Comparison of ENCODE assay signal across 26 cellular contexts in the genomic region with DNA sequence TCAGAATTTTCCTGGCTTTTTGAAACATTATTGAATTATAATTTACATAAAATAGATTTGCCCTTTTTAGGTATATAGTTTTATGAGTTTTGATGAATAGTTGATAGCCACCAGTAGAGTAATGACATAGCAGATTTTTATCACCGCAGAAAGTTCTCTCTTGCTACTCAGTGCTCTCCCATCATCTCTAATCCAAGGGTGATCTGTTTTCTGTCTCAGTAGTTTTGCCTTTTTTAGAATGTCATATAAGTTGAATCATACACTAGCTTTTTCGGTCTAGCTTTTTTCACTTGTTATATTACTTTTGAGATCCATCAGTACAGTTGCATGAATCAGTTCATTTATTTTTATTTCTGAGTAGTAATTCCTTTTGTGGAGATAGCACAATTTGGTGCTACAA. TPM values are rescaled to one million over a fixed set of nuclear protein-coding genes. Genes with fewer than 3 reads are reported as not detected.
DNase-seq lines count a peak whose midpoint lies in the region; ATAC-seq, FAIRE-seq and TF ChIP-seq lines count a peak whose summit lies in the region.
"Had no signal": no experiment of that assay in that cellular context is flagged by ENCODE, and none has a peak within 500 bp of the region (broad histone marks: within the 10 kb centered on the region; RNA-seq: fewer than 3 reads in every experiment).

No MANE protein-coding gene starts in this region.

- no peak for TF ChIP-seq CTCF in K562 (IDR thresholded peaks at IDR 0.05 in 2 of 3, conservative IDR thresholded peaks at IDR 0.05 in 1 of 3; ENCODE audit: insufficient read depth in 2 of 3, low read depth in 1 of 3, low read length in 3 of 3)

- H3K79me2 ChIP-seq in Karpas-422 (ENCODE audit: low read length) (peaks cover 99% of the 10 kb centered on the region), K562 (ENCODE audit: control insufficient read depth, insufficient read depth, low read length) (peaks cover 92% of the 10 kb centered on the region)

- no peaks in the 10 kb centered on the region for H3K27me3 ChIP-seq in Karpas-422 (ENCODE audit: low read length)
- no peaks in the 10 kb centered on the region for H3K27me3 ChIP-seq in K562 (ENCODE audit: control insufficient read depth in 2 of 2, insufficient read depth in 2 of 2, low read length in 2 of 2)
- H3K27me3 ChIP-seq: esophagus squamous epithelium, tibial nerve had no signal

- BruUV-seq in K562 (replicated peaks; lab: Mats Ljungman, UMichigan): no TSS peak

- FAIRE-seq in K562 (lab: Jason Lieb, UNC): no peak
- FAIRE-seq: bronchial epithelial cell, G401.6, keratinocyte, TTC549 had no signal

- H3K9me3 ChIP-seq in Karpas-422 (ENCODE audit: low read length) (no peaks in the 10 kb centered on the region), K562 (replicated peaks; ENCODE audit: control insufficient read depth, insufficient read depth, low read depth, low read length) (no peaks in the 10 kb centered on the region)
- H3K9me3 ChIP-seq: esophagus squamous epithelium, tibial nerve had no signal

- peaks cover 74% of the 10 kb centered on the region for H3K4me1 Mint-ChIP-seq in stimulated activated effector memory CD8-positive, alpha-beta T cell treated with anti-CD3 and anti-CD28 coated beads, Interleukin-12 subunit alpha, Interleukin-12 subunit beta, amount 100 ng/mL, for 72 hours
- H3K4me1 Mint-ChIP-seq: nephron progenitor cell had no signal

- intact Hi-C loops in K562 (cut with micrococcal nuclease): no loop called here

- CTCF ChIA-PET in K562 (lab: Yijun Ruan, JAX; ENCODE audit: low intra/inter-chr PET ratio): interaction anchor here (0.7 kb wide), 1 partner anchor 45 kb away, joined by 4 read pairs; no protein-coding TSS in a partner anchor

- in situ Hi-C loops in K562 (cut with MboI): no loop called here

- H3K4me3 Mint-ChIP-seq in stimulated activated effector memory CD8-positive, alpha-beta T cell treated with anti-CD3 and anti-CD28 coated beads, Interleukin-12 subunit alpha, Interleukin-12 subunit beta, amount 100 ng/mL, for 72 hours: no peak overlapping the region
- H3K4me3 Mint-ChIP-seq: CD14-positive monocyte, endodermal cell, nephron progenitor cell, T-cell had no signal

- 63% methylated on average over 2 of the region's 2 CpGs for WGBS in K562 (ENCODE audit: insufficient coverage, low coverage, missing lambda C conversion rate)

- TF ChIP-seq RAD21 in K562 (CRISPR knock-in tag; conservative IDR thresholded peaks at IDR 0.05 in 1 of 2, IDR thresholded peaks at IDR 0.05 in 1 of 2): no peak

- H3K9ac ChIP-seq in Karpas-422 (ENCODE audit: low read length) (no peak overlapping the region), K562 (ENCODE audit: insufficient read depth in 1 of 2, low read depth in 2 of 2, low read length in 2 of 2) (no peak overlapping the region)

- H3K4me1 ChIP-seq in Karpas-422 (ENCODE audit: low read length): peaks cover 6% of the 10 kb centered on the region
- peaks cover 27 to 29% of the 10 kb centered on the region in 2 experiments for H3K4me1 ChIP-seq in K562 (replicated peaks in 1 of 2; ENCODE audit: control insufficient read depth in 2 of 2, insufficient read depth in 2 of 2, low read length in 2 of 2)

- H4K20me1 ChIP-seq in Karpas-422 (ENCODE audit: insufficient read depth, low read depth, low read length) (0 out of 2 replicates have a peak, but pooled peaks cover 6% of the 10 kb centered on the region), K562 (replicated peaks; ENCODE audit: control insufficient read depth, insufficient read depth, low read length) (peaks cover 5% of the 10 kb centered on the region)

- H3K36me3 ChIP-seq in Karpas-422 (ENCODE audit: insufficient read depth, low read length): peaks cover 36% of the 10 kb centered on the region
- peaks cover 37% of the 10 kb centered on the region for H3K36me3 ChIP-seq in K562 (ENCODE audit: control insufficient read depth, insufficient read depth, low read length)

- H3K9me2 ChIP-seq in Karpas-422 (replicated peaks; ENCODE audit: insufficient read depth, low read length): no peaks in the 10 kb centered on the region

- H3K36me3 Mint-ChIP-seq in activated naive CD4-positive, alpha-beta T cell treated with anti-CD3 and anti-CD28 coated beads, Interleukin-2, amount 50 U/mL, for 72 hours: peaks cover 0 to 19% of the 10 kb centered on the region in 2 donors
- H3K36me3 Mint-ChIP-seq in stimulated activated effector memory CD8-positive, alpha-beta T cell treated with anti-CD3 and anti-CD28 coated beads, Interleukin-12 subunit alpha, Interleukin-12 subunit beta, amount 100 ng/mL, for 72 hours: peaks cover 47% of the 10 kb centered on the region

- peak overlapping the region; percentile 56 to 80 for H3K27ac Mint-ChIP-seq in activated naive CD4-positive, alpha-beta T cell treated with anti-CD3 and anti-CD28 coated beads, Interleukin-2, amount 50 U/mL, for 72 hours
- H3K27ac Mint-ChIP-seq in stimulated activated effector memory CD8-positive, alpha-beta T cell treated with anti-CD3 and anti-CD28 coated beads, Interleukin-12 subunit alpha, Interleukin-12 subunit beta, amount 100 ng/mL, for 72 hours: peak overlapping the region; percentile 71
- H3K27ac Mint-ChIP-seq: activated T-helper 2 cell treated with anti-CD3 and anti-CD28 coated beads, Interferon-gamma antibody, Interleukin-2, Interleukin-4, amounts not matched to agents 10 μg/mL and 5 μg/mL and 100 μg/mL, durations not matched to agents 14 hours and 24 hours and 36 hours; endodermal cell; nephron progenitor cell had no signal

- H3K9me1 ChIP-seq in K562 (ENCODE audit: control insufficient read depth, insufficient read depth, low read length): no peaks in the 10 kb centered on the region

- no peak for TF ChIP-seq EP300 in K562 (IDR thresholded peaks at IDR 0.05; ENCODE audit: low read length)

- peak in 1 of 2 donors; percentile 54 for ATAC-seq in activated naive CD4-positive, alpha-beta T cell treated with anti-CD3 and anti-CD28 coated beads, Interleukin-2, amount 50 U/mL, for 72 hours
- ATAC-seq in K562 (no peak), GM19324 (IDR thresholded peaks at IDR 0.05; ENCODE audit: low FRiP score, unreplicated experiment) (no peak)
- ATAC-seq in stimulated activated effector memory CD8-positive, alpha-beta T cell treated with anti-CD3 and anti-CD28 coated beads, Interleukin-12 subunit alpha, Interleukin-12 subunit beta, amount 100 ng/mL, for 72 hours: peak; percentile 63
- ATAC-seq: sciatic nerve, T-cell had no signal

- no peak for DNase-seq in activated naive CD4-positive, alpha-beta T cell treated with anti-CD3 and anti-CD28 coated beads, Interleukin-2, amount 50 U/mL, for 72 hours (ENCODE audit: low spot score in 2 of 2)
- no peak for DNase-seq in activated naive CD4-positive, alpha-beta T cell treated with anti-CD3 and anti-CD28 coated beads, Interleukin-2, amount 50 U/mL, for 16 hours
- DNase-seq in Karpas-422 (no peak), K562 (ENCODE audit: extremely low read depth in 1 of 4, low spot score in 3 of 4) (no peak), midbrain (lab: John Stamatoyannopoulos, UW) (no peak)
- DNase-seq in stimulated activated effector memory CD8-positive, alpha-beta T cell treated with anti-CD3 and anti-CD28 coated beads, Interleukin-12 subunit alpha, Interleukin-12 subunit beta, amount 100 ng/mL, for 72 hours (ENCODE audit: low spot score in 2 of 2): no peak
- no peak for DNase-seq in central memory CD4-positive, alpha-beta T cell
- DNase-seq: DMS 273 treated with DMSO at 0.1 percent for 48 hours, endodermal cell, esophagus squamous epithelium, NCI-H2171 treated with DMSO at 0.1 percent for 48 hours, NCI-H524, nephron progenitor cell, posterior cingulate gyrus, SHP77 treated with DMSO at 0.1 percent for 48 hours, T-cell had no signal

- H2AFZ ChIP-seq in Karpas-422 (ENCODE audit: low read length): no peak overlapping the region
- no peak overlapping the region for H2AFZ ChIP-seq in K562 (ENCODE audit: low read depth, low read length)

- H3K4me3 ChIP-seq in Karpas-422 (ENCODE audit: low read length) (no peak overlapping the region), K562 (no peak overlapping the region)
- H3K4me3 ChIP-seq: coronary artery, esophagus squamous epithelium, tibial nerve had no signal

- H3K4me2 ChIP-seq in Karpas-422 (ENCODE audit: low read depth, low read length, poor library complexity, severe bottlenecking) (no peak overlapping the region), K562 (ENCODE audit: insufficient read depth, low read length) (no peak overlapping the region)

- H3K27ac ChIP-seq in Karpas-422 (ENCODE audit: low read length): 0 out of 2 replicates have a peak overlapping the region, but pooled peaks have one; percentile 5
- no peak overlapping the region for H3K27ac ChIP-seq in K562 (ENCODE audit: extremely low read depth, low read depth, low read length)
- H3K27ac ChIP-seq: coronary artery, esophagus squamous epithelium, tibial nerve had no signal

- POLR2A ChIA-PET in K562 (lab: Yijun Ruan, JAX): no interaction called here

- no peak for TF ChIP-seq POLR2A in K562 (conservative IDR thresholded peaks at IDR 0.05)

- H3K9me3 Mint-ChIP-seq in activated naive CD4-positive, alpha-beta T cell treated with anti-CD3 and anti-CD28 coated beads, Interleukin-2, amount 50 U/mL, for 72 hours: no peaks in the 10 kb centered on the region
- no peaks in the 10 kb centered on the region for H3K9me3 Mint-ChIP-seq in stimulated activated effector memory CD8-positive, alpha-beta T cell treated with anti-CD3 and anti-CD28 coated beads, Interleukin-12 subunit alpha, Interleukin-12 subunit beta, amount 100 ng/mL, for 72 hours
- H3K9me3 Mint-ChIP-seq: activated T-helper 2 cell treated with anti-CD3 and anti-CD28 coated beads, Interferon-gamma antibody, Interleukin-2, Interleukin-4, amounts not matched to agents 10 μg/mL and 5 μg/mL and 100 μg/mL, durations not matched to agents 14 hours and 24 hours and 36 hours; CD14-positive monocyte; endodermal cell; T-cell had no signal

RNA-seq across cellular contexts. Expression of gene RSBN1L, which starts 17.9 kb away (rescaled TPM):
- 10 to 100 TPM; 19.8 to 20.2 TPM for total RNA-seq in activated naive CD4-positive, alpha-beta T cell treated with anti-CD3 and anti-CD28 coated beads, Interleukin-2, amount 50 U/mL, for 72 hours
- 14.1 and 33.7 TPM in 2 replicates for total RNA-seq in Karpas-422 (2014; rRNA removed; shearing (Covaris generic); ENCODE audit: low replicate concordance)
- 10.3 and 43.2 TPM in 2 replicates for total RNA-seq in K562 (2011; cell fraction: chromatin; rRNA removed; ENCODE audit: low replicate concordance)
- 7.3 and 10.1 TPM in 2 replicates for total RNA-seq in K562 (2011; cell fraction: nucleolus; rRNA removed)
- total RNA-seq in K562 (2011; cell fraction: nucleoplasm; rRNA removed): 15.4 and 21.9 TPM in 2 replicates
- total RNA-seq in K562 (2014; rRNA removed) (16.6 and 20.1 TPM in 2 replicates), K562 (2014; rRNA removed; fragmentation: Illumina TruSeq; extraction: Trizol) (33.2 and 33.8 TPM in 2 replicates), K562 (2015; rRNA removed; fragmentation: Illumina TruSeq; extraction: Trizol) (29.1 and 35.2 TPM in 2 replicates), K562 (2021) (19.0 and 22.8 TPM in 2 replicates)
- polyA plus RNA-seq in K562 (2011; rRNA removed) (19.5 and 20.1 TPM in 2 replicates), K562 (2014; fragmentation: Illumina TruSeq; extraction: Trizol) (28.4 and 33.2 TPM in 2 replicates), K562 (2014; fragmentation: Nextera tagmentation; extraction: Ambion mirVana) (1 to 10 TPM; 6.2 to 8.3 TPM), K562 (2014; rRNA removed) (13.8 and 16.7 TPM in 2 replicates)
- polyA plus RNA-seq in K562 (2011; cell fraction: cytosol; rRNA removed): 3.6 and 6.7 TPM in 2 replicates
- polyA plus RNA-seq in K562 (2011; cell fraction: nucleus; rRNA removed): 9.3 and 13.0 TPM in 2 replicates
- 14.8 and 18.9 TPM in 2 replicates for polyA plus RNA-seq in K562 (2012)
- 54.3 and 55.0 TPM in 2 replicates for polyA minus RNA-seq in K562 (2011; rRNA and poly(A)+ RNA removed)
- polyA minus RNA-seq in K562 (2011; cell fraction: cytosol; rRNA and poly(A)+ RNA removed): 21.4 and 28.8 TPM in 2 replicates
- polyA minus RNA-seq in K562 (2011; cell fraction: nucleus; rRNA and poly(A)+ RNA removed): 8.1 and 12.7 TPM in 2 replicates
